22 cellular contexts compared by ENCODE assay signal in genomic region chr4:187276786-187277408, GRCh38.
DNase-seq lines count a peak whose midpoint lies in the region; ATAC-seq and TF ChIP-seq lines count a peak whose summit lies in the region.
"Had no signal": no experiment of that assay in that cellular context is flagged by ENCODE, and none has a peak within 500 bp of the region (broad histone marks: within the 10 kb centered on the region; RNA-seq: fewer than 3 reads in every experiment).

No MANE protein-coding gene starts in this region.

- H2BK5ac ChIP-seq in IMR-90 (ENCODE audit: low read depth, low read length, poor library complexity, severe bottlenecking) = peak overlapping the region; percentile 88

- no TSS peak for BruUV-seq in IMR-90 (replicated peaks; lab: Mats Ljungman, UMichigan)

- no CpG with 5 or more reads among the region's 7 CpGs for WGBS in IMR-90 (ENCODE audit: extremely low coverage in 2 of 2, insufficient read length in 1 of 2), 2 experiments
- WGBS in hepatocyte (ENCODE audit: low lambda C conversion rate, missing lambda C conversion rate) = 78% methylated on average over 7 of the region's 7 CpGs

- no peak for TF ChIP-seq RAD21 in IMR-90 (IDR thresholded peaks at IDR 0.05; ENCODE audit: low read length)

- DNase-seq in AG08395 (ENCODE audit: low spot score) (peak; percentile 26), IMR-90 (peak; percentile 78), astrocyte of the spinal cord (ENCODE audit: low read depth, low spot score) (peak; percentile 49), kidney tubule cell (ENCODE audit: low spot score) (peak; percentile 2), NCI-H2196 treated with DMSO at 0.1 percent for 48 hours (lab: John Stamatoyannopoulos, UW; ENCODE audit: unreplicated experiment) (no peak), hepatocyte (ENCODE audit: low spot score) (no peak), coronary artery (ENCODE audit: low spot score) (no peak)
- DNase-seq: activated CD4-positive, alpha-beta T cell treated with anti-CD3 and anti-CD28 coated beads for 1 hour; CD4-positive, CD25-positive, alpha-beta regulatory T cell; central memory CD4-positive, alpha-beta T cell; effector memory CD8-positive, alpha-beta T cell; gastrocnemius medialis; H9; KBM-7; midbrain; NCI-H526; PC-9; psoas muscle; T1000 had no signal

- H4K5ac ChIP-seq in IMR-90 (ENCODE audit: low read depth, low read length) = peak overlapping the region; percentile 99

- H3K27ac ChIP-seq in IMR-90 (ENCODE audit: insufficient read depth, low read length) (peak overlapping the region; percentile 17; the same call in 1 of the 2 replicates), hepatocyte (no peak overlapping the region), coronary artery (no peak overlapping the region)
- H3K27ac ChIP-seq: gastrocnemius medialis, PC-9, psoas muscle, SK-N-MC, thoracic aorta had no signal

- H3K4me1 ChIP-seq in IMR-90 (ENCODE audit: control insufficient read depth, insufficient read depth, low read length) (peaks cover 4% of the 10 kb centered on the region), hepatocyte (ENCODE audit: insufficient read depth) (no peaks in the 10 kb centered on the region)
- H3K4me1 ChIP-seq: gastrocnemius medialis, psoas muscle had no signal

- H3K18ac ChIP-seq in IMR-90 (ENCODE audit: low read depth, low read length) = peak overlapping the region; percentile 96; the same call in 1 of the 2 replicates

- intact Hi-C loops in IMR-90 (cut with micrococcal nuclease) = loop anchor here (10.0 kb wide), 1 partner anchor 322 kb away; no protein-coding TSS in a partner anchor

- peak overlapping the region; percentile 66 for H3K4ac ChIP-seq in IMR-90 (ENCODE audit: low read depth, low read length)

- dilution Hi-C loops in IMR-90 (cut with HindIII; ENCODE audit: low sequenced_read_pairs, unreplicated experiment) = no loop called here

- CTCF ChIA-PET in IMR-90 (lab: Yijun Ruan, JAX) = no interaction called here

- TF ChIP-seq CTCF in IMR-90 (conservative IDR thresholded peaks at IDR 0.05; ENCODE audit: low read depth, low read length) = no peak
- TF ChIP-seq CTCF in astrocyte of the spinal cord (IDR thresholded peaks at IDR 0.05; ENCODE audit: low read depth, low read length) = no peak
- no peak for TF ChIP-seq CTCF in hepatocyte (IDR thresholded peaks at IDR 0.05; ENCODE audit: poor library complexity)
- TF ChIP-seq CTCF in coronary artery (IDR thresholded peaks at IDR 0.05) = no peak

- H3K9me1 ChIP-seq in IMR-90 (ENCODE audit: insufficient read depth, low read length) = no peaks in the 10 kb centered on the region; the same call in 1 of the 2 replicates

- H3K9me2 ChIP-seq in hepatocyte (replicated peaks; ENCODE audit: insufficient read depth) = no peaks in the 10 kb centered on the region

- no peak overlapping the region for H2AK5ac ChIP-seq in IMR-90 (ENCODE audit: low read depth, low read length)

- H3K27me3 ChIP-seq in IMR-90 (ENCODE audit: control insufficient read depth, insufficient read depth, low read length) = no peaks in the 10 kb centered on the region
- no peaks in the 10 kb centered on the region for H3K27me3 ChIP-seq in hepatocyte
- H3K27me3 ChIP-seq: gastrocnemius medialis had no signal

- H3K56ac ChIP-seq in IMR-90 (ENCODE audit: extremely low read depth, insufficient read depth, low read length) = peak overlapping the region; percentile 42; the same call in 1 of the 2 replicates

- H3K23ac ChIP-seq in IMR-90 (ENCODE audit: low read depth, low read length) = peak overlapping the region; percentile 54; the same call in 1 of the 2 replicates

- H2AK9ac ChIP-seq in IMR-90 (replicated peaks; ENCODE audit: low read depth, low read length, poor library complexity) = no peak overlapping the region

- no peaks in the 10 kb centered on the region for H3K79me1 ChIP-seq in IMR-90 (ENCODE audit: low read depth in 1 of 2, low read length in 2 of 2)

- H4K91ac ChIP-seq in IMR-90 (ENCODE audit: insufficient read depth, low read depth, low read length) = peak overlapping the region; percentile 26; the same call in 1 of the 2 replicates

- peak overlapping the region; percentile 76 for H3K14ac ChIP-seq in IMR-90 (replicated peaks; ENCODE audit: low read depth, low read length)

- peak overlapping the region; percentile 29; the same call in 2 of the 3 replicates for H2BK15ac ChIP-seq in IMR-90 (ENCODE audit: low read depth, low read length)

- TF ChIP-seq POLR2A in IMR-90 (IDR thresholded peaks at IDR 0.05; ENCODE audit: low read depth, low read length) = no peak

- H2BK120ac ChIP-seq in IMR-90 (ENCODE audit: low read depth, low read length) = peak overlapping the region; percentile 94

- POLR2A ChIA-PET in IMR-90 (lab: Charles Lee; ENCODE audit: unreplicated experiment) = no interaction called here

- in situ Hi-C loops in IMR-90 (cut with MboI; ENCODE audit: low sequenced_read_pairs) (no loop called here), astrocyte of the spinal cord (cut with HindIII; ENCODE audit: low sequenced_read_pairs) (no loop called here)

- ATAC-seq in IMR-90 (ENCODE audit: low read depth) (peak; percentile 91), HG03521 (IDR thresholded peaks at IDR 0.05; ENCODE audit: unreplicated experiment) (no peak)
- ATAC-seq: effector memory CD8-positive, alpha-beta T cell; gastrocnemius medialis; psoas muscle had no signal

- H3K9me3 ChIP-seq in IMR-90 (ENCODE audit: control insufficient read depth, insufficient read depth, low read length) (no peaks in the 10 kb centered on the region), hepatocyte (ENCODE audit: low read depth) (no peaks in the 10 kb centered on the region)
- H3K9me3 ChIP-seq: gastrocnemius medialis, psoas muscle, thoracic aorta had no signal

- H4K20me1 ChIP-seq in IMR-90 (ENCODE audit: insufficient read depth, low read length) (no peaks in the 10 kb centered on the region), hepatocyte (ENCODE audit: insufficient read depth, poor library complexity, severe bottlenecking) (no peaks in the 10 kb centered on the region)

- peak overlapping the region; percentile 40 for H3K9ac ChIP-seq in IMR-90 (ENCODE audit: low read depth, low read length)

- H3K36me3 ChIP-seq in IMR-90 (ENCODE audit: control insufficient read depth, insufficient read depth, low read length) = no peaks in the 10 kb centered on the region
- H3K36me3 ChIP-seq in hepatocyte (replicated peaks; ENCODE audit: insufficient read depth, low read depth) = no peaks in the 10 kb centered on the region
- H3K36me3 ChIP-seq: gastrocnemius medialis, thoracic aorta had no signal

- H3K4me2 ChIP-seq in IMR-90 (ENCODE audit: low read depth, low read length) = peak overlapping the region; percentile 99
- H3K4me2 ChIP-seq in hepatocyte = no peak overlapping the region
- H3K4me2 ChIP-seq: PC-9 had no signal

- H3K79me2 ChIP-seq in hepatocyte = no peaks in the 10 kb centered on the region

- H2AFZ ChIP-seq in IMR-90 (replicated peaks; ENCODE audit: low read length, poor library complexity) (peak overlapping the region; percentile 54), hepatocyte (no peak overlapping the region)
- H2AFZ ChIP-seq: PC-9 had no signal

- H4K8ac ChIP-seq in IMR-90 (ENCODE audit: low read depth in 2 of 2, low read length in 2 of 2) = peak overlapping the region in 1 of 2 experiments; percentile 91; a peak in 2 of 4 replicates

- H3K4me3 ChIP-seq in IMR-90 (ENCODE audit: insufficient read depth, low read depth, low read length) (peak overlapping the region; percentile 47; the same call in 1 of the 2 replicates), astrocyte of the spinal cord (ENCODE audit: low read depth, low read length) (no peak overlapping the region), hepatocyte (no peak overlapping the region), coronary artery (no peak overlapping the region)
- H3K4me3 ChIP-seq: gastrocnemius medialis, PC-9, psoas muscle, SK-N-MC, thoracic aorta had no signal

- H2BK20ac ChIP-seq in IMR-90 (ENCODE audit: low read depth, low read length) = peak overlapping the region; percentile 83

TF ChIP-seq in IMR-90, 13 proteins besides CTCF, POLR2A, EP300 and RAD21:
- no peak for TF ChIP-seq CHD1 (IDR thresholded peaks at IDR 0.05; ENCODE audit: low read depth, low read length)
- TF ChIP-seq NFE2L2 (IDR thresholded peaks at IDR 0.05; ENCODE audit: low read depth, low read length) = no peak
- TF ChIP-seq BHLHE40 (IDR thresholded peaks at IDR 0.05; ENCODE audit: low read depth, low read length) = no peak
- TF ChIP-seq RFX5 (IDR thresholded peaks at IDR 0.05; ENCODE audit: low read depth, low read length) = no peak
- TF ChIP-seq FOS (IDR thresholded peaks at IDR 0.05; ENCODE audit: low read depth, low read length) = no peak
- no peak for TF ChIP-seq MAFK (IDR thresholded peaks at IDR 0.05; ENCODE audit: low read depth, low read length)
- no peak for TF ChIP-seq CEBPB (IDR thresholded peaks at IDR 0.05; ENCODE audit: low read depth, low read length)
- no peak for TF ChIP-seq ELK1 (IDR thresholded peaks at IDR 0.05; ENCODE audit: borderline replicate concordance, low read depth, low read length)
- TF ChIP-seq MAZ (IDR thresholded peaks at IDR 0.05; ENCODE audit: borderline replicate concordance, low read depth, low read length) = no peak
- no peak for TF ChIP-seq RCOR1 (IDR thresholded peaks at IDR 0.05; ENCODE audit: insufficient replicate concordance, low read length)
- TF ChIP-seq SMC3 (IDR thresholded peaks at IDR 0.05; ENCODE audit: low read depth, low read length) = no peak
- TF ChIP-seq USF2 (IDR thresholded peaks at IDR 0.05; ENCODE audit: low read depth, low read length) = no peak
- TF ChIP-seq MXI1 (IDR thresholded peaks at IDR 0.05; ENCODE audit: borderline replicate concordance, low read depth, low read length) = no peak

Comparison
In these comparisons a context has a peak if more than half of its experiments do, and no peak if none do; other contexts are left out.
1. DNase-seq: peak in AG08395 (single experiment), IMR-90 (single experiment), astrocyte of the spinal cord (single experiment) and kidney tubule cell (single experiment); none in NCI-H2196 treated with DMSO at 0.1 percent for 48 hours (single experiment), hepatocyte (single experiment) and coronary artery (single experiment).